In genomic region chr12:55847603-55848329, GRCh38 we compare ENCODE assay signal across 8 cellular contexts. TPM values are rescaled to one million over a fixed set of nuclear protein-coding genes. Genes with fewer than 3 reads are reported as not detected.
DNase-seq lines count a peak whose midpoint lies in the region; ATAC-seq and TF ChIP-seq lines count a peak whose summit lies in the region.

No MANE protein-coding gene starts in this region.

- peak; percentile 77 to 87 for DNase-seq in AML-193 (lab: John Stamatoyannopoulos, UW)
- DNase-seq in colonic mucosa: peak; percentile 72
- peak; percentile 98 to 100 for DNase-seq in lung microvascular endothelial cell (ENCODE audit: low read depth in 2 of 2)
- DNase-seq in thoracic aorta (ENCODE audit: low spot score): peak; percentile 95
- no peak for DNase-seq in D341Med (ENCODE audit: low spot score)

- H3K4me1 ChIP-seq in colonic mucosa: no peaks in the 10 kb centered on the region
- H3K4me1 ChIP-seq in thoracic aorta (ENCODE audit: control insufficient read depth in 1 of 2, low read depth in 2 of 2): peaks cover 20 to 63% of the 10 kb centered on the region in 2 donors

- H3K36me3 ChIP-seq in colonic mucosa: no peaks in the 10 kb centered on the region
- H3K36me3 ChIP-seq in thoracic aorta: no peaks in the 10 kb centered on the region

- H3K27ac ChIP-seq in colonic mucosa (peak overlapping the region; percentile 58), thoracic aorta (peak overlapping the region; percentile 100)

- peak overlapping the region; percentile 16 to 39 for H3K9ac ChIP-seq in colonic mucosa (ENCODE audit: low read depth in 2 of 2, low read length in 2 of 2)

- intact Hi-C loops in colonic mucosa (cut with DNase I): no loop called here

- H3K4me3 ChIP-seq in colonic mucosa (no peak overlapping the region), thoracic aorta (peak overlapping the region; percentile 63)

- peak; percentile 85 for ATAC-seq in thoracic aorta (ENCODE audit: insufficient number of reproducible peaks, low FRiP score, low read depth)
- no peak for ATAC-seq in GM19023 (IDR thresholded peaks at IDR 0.05; ENCODE audit: unreplicated experiment)
- no peak for ATAC-seq in GM21526 (IDR thresholded peaks at IDR 0.05; ENCODE audit: low FRiP score, unreplicated experiment)

- no peaks in the 10 kb centered on the region for H3K27me3 ChIP-seq in colonic mucosa
- H3K27me3 ChIP-seq in thoracic aorta (replicated peaks; ENCODE audit: insufficient read depth): no peaks in the 10 kb centered on the region

- TF ChIP-seq CTCF in colonic mucosa (IDR thresholded peaks at IDR 0.05): no peak
- no peak for TF ChIP-seq CTCF in thoracic aorta (IDR thresholded peaks at IDR 0.05)

- H3K9me3 ChIP-seq in colonic mucosa (no peaks in the 10 kb centered on the region), thoracic aorta (no peaks in the 10 kb centered on the region)

TF ChIP-seq in PFSK-1, 5 proteins besides CTCF, POLR2A, EP300 and RAD21:
- 0 out of 2 replicates have a peak, but pooled peaks have one; percentile 20 for TF ChIP-seq SIN3A (IDR thresholded peaks at IDR 0.05; ENCODE audit: borderline replicate concordance, insufficient read depth, low read length)
- no peak for TF ChIP-seq REST (IDR thresholded peaks at IDR 0.05; ENCODE audit: insufficient read depth in 1 of 2, low read depth in 2 of 2, low read length in 2 of 2)
- peak; percentile 68; the same call in 1 of the 2 replicates for TF ChIP-seq TAF1 (IDR thresholded peaks at IDR 0.05; ENCODE audit: borderline replicate concordance, insufficient read depth, low read length)
- peak; percentile 89 for TF ChIP-seq POLR2AphosphoS5 (IDR thresholded peaks at IDR 0.05; ENCODE audit: low read depth, low read length)
- TF ChIP-seq FOXP2 (optimal IDR thresholded peaks at IDR 0.05; ENCODE audit: borderline replicate concordance, extremely low read depth, extremely low read length, insufficient read depth): peak; percentile 42

RNA-seq across cellular contexts. Expression of gene MMP19, which starts 5.0 kb away (rescaled TPM):
- 0.64 TPM for polyA plus RNA-seq in PFSK-1 (2012; ENCODE audit: insufficient read length, low read depth)
- total RNA-seq in colonic mucosa: 1 to 10 TPM; 2.1 to 2.7 TPM
- 0.22 and 0.40 TPM in 2 replicates for total RNA-seq in lung microvascular endothelial cell
- 10 to 100 TPM; 72.9 to 85.0 TPM for total RNA-seq in thoracic aorta

RNA-seq across cellular contexts. Expression of gene DNAJC14, which starts 18.4 kb away (rescaled TPM):
- 13.1 TPM for polyA plus RNA-seq in PFSK-1 (2012; ENCODE audit: insufficient read length, low read depth)
- total RNA-seq in colonic mucosa: 10 to 100 TPM; 24.6 to 24.7 TPM
- total RNA-seq in lung microvascular endothelial cell: 33.6 and 53.8 TPM in 2 replicates
- total RNA-seq in thoracic aorta: 10 to 100 TPM; 27.5 to 39.6 TPM

RNA-seq across cellular contexts. Expression of gene ORMDL2, which starts 29.9 kb away (rescaled TPM):
- polyA plus RNA-seq in PFSK-1 (2012; ENCODE audit: insufficient read length, low read depth): 51.0 TPM
- total RNA-seq in colonic mucosa (10 to 100 TPM; 59.3 to 93.3 TPM), lung microvascular endothelial cell (22.7 and 30.6 TPM in 2 replicates), thoracic aorta (10 to 100 TPM; 13.8 to 16.2 TPM)

RNA-seq across cellular contexts. Expression of gene SARNP, which starts 30.2 kb away (rescaled TPM):
- polyA plus RNA-seq in PFSK-1 (2012; ENCODE audit: insufficient read length, low read depth): 61.4 TPM
- 10 to 100 TPM; 52.3 to 53.0 TPM for total RNA-seq in colonic mucosa
- 74.0 and 95.0 TPM in 2 replicates for total RNA-seq in lung microvascular endothelial cell
- 10 to 100 TPM; 39.1 to 49.2 TPM for total RNA-seq in thoracic aorta

Comparison
In these comparisons a context has a peak if more than half of its experiments do, and no peak if none do; other contexts are left out.
1. RNA of gene MMP19, which starts 5.0 kb away (total RNA-seq): 72.9 to 85.0 TPM in thoracic aorta; 2.1 to 2.7 TPM in colonic mucosa and 0.22 to 0.40 TPM in lung microvascular endothelial cell; every median in the first group is over 10 times any median in the second.